Comparison of ENCODE assay signal across 11 cellular contexts in the genomic region with DNA sequence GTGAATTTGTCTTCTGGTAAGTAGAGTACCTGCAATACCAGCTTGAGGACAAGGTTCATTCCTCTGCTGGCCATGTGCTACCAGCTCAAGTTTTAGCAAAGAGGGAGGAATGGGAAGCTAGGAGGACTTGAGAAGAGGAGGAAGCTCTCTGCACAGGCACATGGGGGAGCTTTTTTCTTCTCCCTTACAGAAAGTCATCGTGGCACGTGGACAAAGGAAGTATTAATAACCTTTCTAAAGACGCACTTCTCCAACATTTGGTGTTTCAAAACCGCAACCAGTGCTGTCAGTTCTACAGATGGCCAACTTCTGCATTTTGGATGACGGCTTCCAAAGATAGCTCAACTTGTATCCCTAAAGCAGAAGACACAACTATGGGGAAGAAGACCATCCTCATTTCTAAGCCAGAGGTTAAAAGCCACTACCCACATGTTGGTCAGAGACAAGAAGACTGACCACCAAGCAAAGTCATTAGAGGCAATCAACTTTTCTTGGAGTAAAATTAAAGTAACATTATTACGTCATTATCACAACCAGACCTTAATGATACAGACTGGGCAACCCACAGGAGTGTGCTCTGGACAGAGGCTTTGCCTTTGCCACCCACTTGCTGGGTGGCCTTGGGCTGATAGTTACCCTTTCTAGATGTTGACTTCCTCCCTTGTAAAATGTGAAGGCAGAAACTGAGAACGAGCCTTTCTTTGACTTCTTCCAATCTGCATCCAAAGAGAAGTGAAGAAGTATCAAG. TPM values are rescaled to one million over a fixed set of nuclear protein-coding genes. Genes with fewer than 3 reads are reported as not detected.
DNase-seq lines count a peak whose midpoint lies in the region; ATAC-seq and TF ChIP-seq lines count a peak whose summit lies in the region.
"Had no signal": no experiment of that assay in that cellular context is flagged by ENCODE, and none has a peak within 500 bp of the region (broad histone marks: within the 10 kb centered on the region; RNA-seq: fewer than 3 reads in every experiment).

No MANE protein-coding gene starts in this region.

- no peaks in the 10 kb centered on the region for H3K36me3 ChIP-seq in right atrium auricular region
- H3K36me3 ChIP-seq in upper lobe of right lung: no peaks in the 10 kb centered on the region

- H3K4me3 ChIP-seq in right atrium auricular region (no peak overlapping the region), upper lobe of right lung (no peak overlapping the region)

- ATAC-seq in Right ventricle myocardium inferior: peak; percentile 58
- peak; percentile 35 for ATAC-seq in left colon
- peak; percentile 90 for ATAC-seq in upper lobe of right lung
- ATAC-seq: WTC11 had no signal

- TF ChIP-seq CTCF in right atrium auricular region (IDR thresholded peaks at IDR 0.05) (no peak), upper lobe of right lung (IDR thresholded peaks at IDR 0.05) (no peak)

- DNase-seq in Right ventricle myocardium inferior (ENCODE audit: missing footprints): no peak
- no peak for DNase-seq in right atrium auricular region (ENCODE audit: low spot score)
- peak; percentile 92 for DNase-seq in OCI-M1 (lab: John Stamatoyannopoulos, UW)
- peak in 1 of 2 donors; percentile 41 for DNase-seq in left colon
- DNase-seq in upper lobe of right lung: no peak
- DNase-seq in cerebellar nuclear complex (lab: John Stamatoyannopoulos, UW): no peak
- DNase-seq in mesenteric fat pad (ENCODE audit: low spot score): no peak
- DNase-seq in H4 (ENCODE audit: low spot score): no peak
- DNase-seq: NK-92 treated with Interleukin-12 subunit alpha and Interleukin-12 subunit beta, amount 100 ng/mL, for 24 hours; stimulated activated CD4-positive, alpha-beta T cell treated with anti-CD3 and anti-CD28 coated beads, Interleukin-2, amount 100 ng/mL, for 24 hours had no signal

- H3K27me3 ChIP-seq in right atrium auricular region (no peaks in the 10 kb centered on the region), upper lobe of right lung (no peaks in the 10 kb centered on the region)

- H3K4me1 ChIP-seq in right atrium auricular region (no peaks in the 10 kb centered on the region), upper lobe of right lung (peaks cover 7% of the 10 kb centered on the region)

- no peaks in the 10 kb centered on the region for H3K9me3 ChIP-seq in right atrium auricular region
- no peaks in the 10 kb centered on the region for H3K9me3 ChIP-seq in upper lobe of right lung

- no peak overlapping the region for H3K27ac ChIP-seq in right atrium auricular region
- peak overlapping the region; percentile 34 for H3K27ac ChIP-seq in upper lobe of right lung

- intact Hi-C loops in Right ventricle myocardium inferior (cut with DNase I): no loop called here
- intact Hi-C loops in left colon (cut with DNase I, micrococcal nuclease): no loop called here
- intact Hi-C loops in upper lobe of right lung (cut with DNase I): no loop called here

RNA-seq across cellular contexts. Expression of a gene that starts 12.3 kb away (rescaled TPM):
- total RNA-seq in Right ventricle myocardium inferior: 280 TPM
- total RNA-seq in right atrium auricular region: 100 to 1,000 TPM; 261 to 325 TPM
- total RNA-seq in left colon: 100 to 1,000 TPM; 333 to 360 TPM
- total RNA-seq in upper lobe of right lung: 303 TPM
- total RNA-seq in mesenteric fat pad: 330 TPM
- total RNA-seq in H4 (2014; rRNA removed; shearing (Covaris generic)): 364 and 433 TPM in 2 replicates

Comparison
In these comparisons a context has a peak if more than half of its experiments do, and no peak if none do; other contexts are left out.
1. ATAC-seq: peak in every context shown above with its lines; median percentile 90 in upper lobe of right lung; 58 in Right ventricle myocardium inferior; 35 in left colon.